In genomic region chr5:94192658-94193391, GRCh38 we compare ENCODE assay signal across 27 cellular contexts.
DNase-seq lines count a peak whose midpoint lies in the region; ATAC-seq, FAIRE-seq and TF ChIP-seq lines count a peak whose summit lies in the region.
"Had no signal": no experiment of that assay in that cellular context is flagged by ENCODE, and none has a peak within 500 bp of the region (broad histone marks: within the 10 kb centered on the region; RNA-seq: fewer than 3 reads in every experiment).

No MANE protein-coding gene starts in this region.

- DNase-seq in COR-L47 (lab: John Stamatoyannopoulos, UW) (peak; percentile 9), GM12891 (ENCODE audit: insufficient read length, low spot score) (no peak), SHP77 treated with DMSO at 0.1 percent for 48 hours (lab: John Stamatoyannopoulos, UW) (peak; percentile 55), DMS 273 treated with DMSO at 0.1 percent for 48 hours (lab: John Stamatoyannopoulos, UW) (no peak)
- no peak for DNase-seq in activated T-cell treated with anti-CD3 and anti-CD28 coated beads, Interleukin-2, amount 50 U/mL, for 48 hours
- no peak for DNase-seq in activated CD4-positive, alpha-beta T cell treated with anti-CD3 and anti-CD28 coated beads for 48 hours
- DNase-seq: ACHN; activated CD4-positive, alpha-beta T cell treated with anti-CD3 and anti-CD28 coated beads, Interleukin-2, amount 10 ng/mL, durations not matched to agents 24 days and 14 days; activated CD8-positive, alpha-beta memory T cell treated with anti-CD3 and anti-CD28 coated beads for 24 hours; activated effector memory CD4-positive, alpha-beta T cell treated with anti-CD3 and anti-CD28 coated beads, Interleukin-2, amount 50 U/mL, for 16 hours; activated naive CD8-positive, alpha-beta T cell treated with anti-CD3 and anti-CD28 coated beads for 36 hours; activated T-cell treated with anti-CD3 and anti-CD28 coated beads for 4 hours; anterior cingulate cortex; BE2C; DMS79; HCEC 1CT; hippocampal formation; Karpas-422; left colon; mammary epithelial cell; NCI-H524 treated with DMSO at 0.1 percent for 48 hours; stimulated activated CD4-positive, alpha-beta T cell treated with anti-CD3 and anti-CD28 coated beads, Interleukin-4, amount 100 ng/mL, for 4 hours; substantia nigra; WERI-Rb-1 had no signal

- ATAC-seq in HG02870 (IDR thresholded peaks at IDR 0.05; ENCODE audit: unreplicated experiment): peak; percentile 60
- ATAC-seq in GM19328 (IDR thresholded peaks at IDR 0.05; ENCODE audit: unreplicated experiment): no peak
- ATAC-seq: left colon had no signal

- TF ChIP-seq POLR2A in GM12891 (IDR thresholded peaks at IDR 0.05; ENCODE audit: low read depth, low read length): no peak

- peak; percentile 38 for FAIRE-seq in GM12891 (lab: Jason Lieb, UNC)
- FAIRE-seq: G401.6 had no signal

TF ChIP-seq in GM12891, 5 proteins besides CTCF, POLR2A, EP300 and RAD21:
- TF ChIP-seq SPI1 (IDR thresholded peaks at IDR 0.05; ENCODE audit: low read depth, low read length): peak; percentile 82
- no peak for TF ChIP-seq PAX5 (IDR thresholded peaks at IDR 0.05; ENCODE audit: insufficient read depth, low read length, severe bottlenecking)
- no peak for TF ChIP-seq POLR2AphosphoS5 (IDR thresholded peaks at IDR 0.05; ENCODE audit: low read depth, low read length)
- no peak for TF ChIP-seq POU2F2 (IDR thresholded peaks at IDR 0.05; ENCODE audit: low read depth, low read length)
- TF ChIP-seq TAF1 (IDR thresholded peaks at IDR 0.05; ENCODE audit: low read depth, low read length): no peak

Comparison
In these comparisons a context has a peak if more than half of its experiments do, and no peak if none do; other contexts are left out.
1. DNase-seq: peak in COR-L47 (single experiment) and SHP77 treated with DMSO at 0.1 percent for 48 hours (single experiment); none in GM12891 (single experiment), activated T-cell treated with anti-CD3 and anti-CD28 coated beads, Interleukin-2, amount 50 U/mL, for 48 hours (0 of 2), DMS 273 treated with DMSO at 0.1 percent for 48 hours (single experiment) and activated CD4-positive, alpha-beta T cell treated with anti-CD3 and anti-CD28 coated beads for 48 hours (single experiment).